In the genomic region with DNA sequence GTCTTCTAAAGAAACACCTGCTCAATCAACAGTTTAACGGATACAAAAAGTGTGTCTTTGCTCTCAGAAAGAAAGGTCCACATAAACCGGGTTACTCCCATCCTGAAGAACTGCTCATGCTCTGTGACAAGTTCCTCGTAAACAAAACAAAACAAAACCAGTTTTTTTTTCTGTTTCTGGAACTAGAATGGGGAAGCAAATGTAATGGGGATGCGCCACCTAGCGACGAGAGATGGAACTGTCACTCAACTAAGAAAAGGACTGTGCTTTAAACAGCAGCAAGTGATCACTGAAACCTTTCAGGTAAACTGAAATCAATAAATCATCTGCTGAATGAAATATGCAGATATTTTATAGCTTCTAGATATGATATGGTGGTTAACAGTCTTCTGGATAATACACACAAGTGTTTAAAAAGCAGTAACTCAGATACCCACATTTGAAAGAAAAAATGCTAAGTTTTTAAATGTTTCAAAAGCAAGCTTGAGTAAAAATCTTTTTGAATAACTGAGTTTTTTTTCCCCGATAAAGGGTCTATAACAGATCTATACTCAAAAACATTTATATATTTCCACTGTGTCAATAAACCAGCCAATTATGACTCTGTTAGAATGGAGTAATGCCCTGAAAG, we compare ENCODE assay signal across 8 cellular contexts. TPM values are rescaled to one million over a fixed set of nuclear protein-coding genes. Genes with fewer than 3 reads are reported as not detected.
DNase-seq lines count a peak whose midpoint lies in the region; ATAC-seq and TF ChIP-seq lines count a peak whose summit lies in the region.

No MANE protein-coding gene starts in this region.

- peak; percentile 81 for TF ChIP-seq CTCF in LNCaP clone FGC (IDR thresholded peaks at IDR 0.05; ENCODE audit: control insufficient read depth, extremely low read depth, insufficient read depth)

- peak overlapping the region; percentile 84 for H3K27ac Mint-ChIP-seq in T-helper 1 cell treated with Interleukin-12 subunit alpha and Interleukin-12 subunit beta and Interleukin-4 antibody, amounts not matched to agents 30 μg/mL and 1 μg/mL, for 36 hours

- peaks cover 21% of the 10 kb centered on the region for H3K4me1 Mint-ChIP-seq in T-helper 1 cell treated with Interleukin-12 subunit alpha and Interleukin-12 subunit beta and Interleukin-4 antibody, amounts not matched to agents 30 μg/mL and 1 μg/mL, for 36 hours (ENCODE audit: low read depth)

- H3K36me3 ChIP-seq in BLaER1 treated with 17β-estradiol and CSF1 and Interleukin-3, amounts not matched to agents 10 nM and 100 nM, result peaks cover 38 to 65% (median 51%) of the 10 kb centered on the region in 11 experiments

- DNase-seq in LNCaP clone FGC (ENCODE audit: low read depth) (peak; percentile 53), amniotic stem cell (lab: John Stamatoyannopoulos, UW) (peak; percentile 13), left cardiac atrium (peak; percentile 67), renal cortical epithelial cell (ENCODE audit: low read depth) (peak; percentile 75)

- no peaks in the 10 kb centered on the region for H3K27me3 ChIP-seq in BLaER1 treated with 17β-estradiol and CSF1 and Interleukin-3, amounts not matched to agents 10 nM and 100 nM

- peak; percentile 78 for ATAC-seq in GM19351 (IDR thresholded peaks at IDR 0.05; ENCODE audit: unreplicated experiment)
- peak; percentile 64 to 70 for ATAC-seq in left cardiac atrium
- ATAC-seq in HG03135 (IDR thresholded peaks at IDR 0.05; ENCODE audit: unreplicated experiment), result no peak

- H3K4me1 ChIP-seq in BLaER1 treated with 17β-estradiol and CSF1 and Interleukin-3, amounts not matched to agents 10 nM and 100 nM, result peaks cover 36 to 49% (median 44%) of the 10 kb centered on the region in 10 experiments

- H3K9me3 ChIP-seq in BLaER1 treated with 17β-estradiol and CSF1 and Interleukin-3, amounts not matched to agents 10 nM and 100 nM (replicated peaks in 1 of 11), result no peaks in the 10 kb centered on the region

- peaks cover 0 to 28% (median 5%) of the 10 kb centered on the region in 11 experiments; a peak in 8 of 22 replicates for H4K20me1 ChIP-seq in BLaER1 treated with 17β-estradiol and CSF1 and Interleukin-3, amounts not matched to agents 10 nM and 100 nM

- no peaks in the 10 kb centered on the region for H3K27me3 Mint-ChIP-seq in T-helper 1 cell treated with Interleukin-12 subunit alpha and Interleukin-12 subunit beta and Interleukin-4 antibody, amounts not matched to agents 30 μg/mL and 1 μg/mL, for 36 hours (ENCODE audit: low read depth)

- intact Hi-C loops in left cardiac atrium (cut with DNase I), result loop anchor here (5.0 to 10.0 kb wide), 3 partner anchors 99 to 344 kb away; a partner anchor contains a TSS

- peaks cover 45% of the 10 kb centered on the region for H3K36me3 Mint-ChIP-seq in T-helper 1 cell treated with Interleukin-12 subunit alpha and Interleukin-12 subunit beta and Interleukin-4 antibody, amounts not matched to agents 30 μg/mL and 1 μg/mL, for 36 hours (ENCODE audit: low read depth)

- H3K27ac ChIP-seq in BLaER1 treated with 17β-estradiol and CSF1 and Interleukin-3, amounts not matched to agents 10 nM and 100 nM, result peak overlapping the region in 10 of 11 experiments; percentile 66 to 89 (median 82); a peak in 20 of 22 replicates

- H3K9ac ChIP-seq in BLaER1 treated with 17β-estradiol and CSF1 and Interleukin-3, amounts not matched to agents 10 nM and 100 nM, result peak overlapping the region; percentile 2 to 77 (median 42); a peak in 17 of 22 replicates

- H3K4me2 ChIP-seq in BLaER1 treated with 17β-estradiol and CSF1 and Interleukin-3, amounts not matched to agents 10 nM and 100 nM, result peak overlapping the region; percentile 63 to 84 (median 70)

- no peak overlapping the region for H3K4me3 Mint-ChIP-seq in T-helper 1 cell treated with Interleukin-12 subunit alpha and Interleukin-12 subunit beta and Interleukin-4 antibody, amounts not matched to agents 30 μg/mL and 1 μg/mL, for 36 hours

- peak overlapping the region in 5 of 10 experiments; percentile 3 to 39 (median 16); a peak in 5 of 20 replicates for H3K4me3 ChIP-seq in BLaER1 treated with 17β-estradiol and CSF1 and Interleukin-3, amounts not matched to agents 10 nM and 100 nM
- no peak overlapping the region for H3K4me3 ChIP-seq in LNCaP clone FGC (ENCODE audit: low read depth, low read length)

- no peaks in the 10 kb centered on the region for H3K9me3 Mint-ChIP-seq in T-helper 1 cell treated with Interleukin-12 subunit alpha and Interleukin-12 subunit beta and Interleukin-4 antibody, amounts not matched to agents 30 μg/mL and 1 μg/mL, for 36 hours

RNA-seq across cellular contexts. Expression of a gene that starts 10.9 kb away (rescaled TPM):
- total RNA-seq in left cardiac atrium (10 to 100 TPM; 39.2 to 46.8 TPM), renal cortical epithelial cell (46.2 and 57.1 TPM in 2 replicates)

Comparison
In these comparisons a context has a peak if more than half of its experiments do, and no peak if none do; other contexts are left out.
1. DNase-seq: peak in every context shown above with its lines; median percentile 75 in renal cortical epithelial cell; 67 in left cardiac atrium; 53 in LNCaP clone FGC; 13 in amniotic stem cell.